ENCODE assay signal across 12 cellular contexts in genomic region chr9:131994364-131995110, GRCh38.
DNase-seq lines count a peak whose midpoint lies in the region; ATAC-seq and TF ChIP-seq lines count a peak whose summit lies in the region.
"Had no signal": no experiment of that assay in that cellular context is flagged by ENCODE, and none has a peak within 500 bp of the region (broad histone marks: within the 10 kb centered on the region; RNA-seq: fewer than 3 reads in every experiment).

No MANE protein-coding gene starts in this region.

- H3K27me3 ChIP-seq in BE2C = no peaks in the 10 kb centered on the region
- H3K27me3 ChIP-seq: BLaER1 had no signal

- H3K36me3 ChIP-seq in BE2C = no peaks in the 10 kb centered on the region

- H3K4me3 ChIP-seq in BE2C (ENCODE audit: low read depth, low read length) = no peak overlapping the region
- no peak overlapping the region for H3K4me3 ChIP-seq in skeletal muscle cell (ENCODE audit: low read depth, low read length)
- H3K4me3 ChIP-seq: BLaER1 had no signal

- peak; percentile 22; the same call in 1 of the 2 replicates for TF ChIP-seq CTCF in BE2C (IDR thresholded peaks at IDR 0.05; ENCODE audit: low read depth, low read length)

- peaks cover 29% of the 10 kb centered on the region for H3K4me1 ChIP-seq in BE2C
- H3K4me1 ChIP-seq: BLaER1 had no signal

- no peaks in the 10 kb centered on the region for H3K9me3 ChIP-seq in BE2C
- H3K9me3 ChIP-seq: BLaER1 had no signal

- no peak for ATAC-seq in SK-N-SH treated with all-trans-retinoic acid at 6 μM for 48 hours
- ATAC-seq in HG03108 (IDR thresholded peaks at IDR 0.05; ENCODE audit: unreplicated experiment) = no peak

- peak; percentile 73 for DNase-seq in BE2C
- DNase-seq in LHCN-M2 (ENCODE audit: low read depth) = peak; percentile 93
- peak; percentile 48 for DNase-seq in skeletal muscle cell (ENCODE audit: low read depth)
- DNase-seq in HCEC 1CT = no peak
- no peak for DNase-seq in islet precursor cell
- DNase-seq: DMS53, GOT3, H9, KBM-7 had no signal

TF ChIP-seq in SK-N-SH treated with all-trans-retinoic acid at 6 μM for 48 hours, 23 proteins besides CTCF, POLR2A, EP300 and RAD21:
- no peak for TF ChIP-seq PPARA (CRISPR knock-in tag; IDR thresholded peaks at IDR 0.05; ENCODE audit: borderline replicate concordance)
- no peak for TF ChIP-seq BACH2 (CRISPR knock-in tag; IDR thresholded peaks at IDR 0.05; ENCODE audit: borderline replicate concordance)
- no peak for TF ChIP-seq ZC3H10 (CRISPR knock-in tag; IDR thresholded peaks at IDR 0.05)
- no peak for TF ChIP-seq ESRRG (CRISPR knock-in tag; IDR thresholded peaks at IDR 0.05)
- TF ChIP-seq OSR1 (CRISPR knock-in tag; IDR thresholded peaks at IDR 0.05) = no peak
- TF ChIP-seq TCF4 (CRISPR knock-in tag; IDR thresholded peaks at IDR 0.05; ENCODE audit: borderline replicate concordance) = 0 out of 2 replicates have a peak, but pooled peaks have one; percentile 15
- TF ChIP-seq POU6F1 (CRISPR knock-in tag; IDR thresholded peaks at IDR 0.05; ENCODE audit: borderline replicate concordance, low read depth) = no peak
- TF ChIP-seq CREB5 (CRISPR knock-in tag; IDR thresholded peaks at IDR 0.05; ENCODE audit: low read depth) = no peak
- no peak for TF ChIP-seq SNAI2 (CRISPR knock-in tag; IDR thresholded peaks at IDR 0.05)
TF ChIP-seq in SK-N-SH treated with all-trans-retinoic acid at 6 μM for 48 hours: peak in this region for 1.

Comparison
In these comparisons a context has a peak if more than half of its experiments do, and no peak if none do; other contexts are left out.
1. DNase-seq: peak in BE2C (single experiment), LHCN-M2 (single experiment) and skeletal muscle cell (single experiment); none in HCEC 1CT (single experiment) and islet precursor cell (single experiment).